Comparison of ENCODE assay signal across 25 cellular contexts in genomic region chr19:42370068-42370520, GRCh38. TPM values are rescaled to one million over a fixed set of nuclear protein-coding genes. Genes with fewer than 3 reads are reported as not detected.
DNase-seq lines count a peak whose midpoint lies in the region; ATAC-seq lines count a peak whose summit lies in the region.
"Had no signal": no experiment of that assay in that cellular context is flagged by ENCODE, and none has a peak within 500 bp of the region (broad histone marks: within the 10 kb centered on the region; RNA-seq: fewer than 3 reads in every experiment).

No MANE protein-coding gene starts in this region.

- no peak for DNase-seq in stimulated activated naive CD8-positive, alpha-beta T cell treated with anti-CD3 and anti-CD28 coated beads, Interleukin-15, amount 100 ng/mL, for 72 hours
- DNase-seq in stimulated activated naive CD8-positive, alpha-beta T cell treated with anti-CD3 and anti-CD28 coated beads, Interleukin-15, Interleukin-2, amounts not matched to agents 100 U/mL and 50 U/mL, for 24 hours, result no peak
- DNase-seq in NCI-H774 (lab: John Stamatoyannopoulos, UW), result peak; percentile 26
- DNase-seq in iPS DF 6.9 (ENCODE audit: low read depth, low spot score), result peak; percentile 89
- DNase-seq in SKM-1 treated with dmso at 0.1 percent for 144 hours (lab: John Stamatoyannopoulos, UW; ENCODE audit: unreplicated experiment), result no peak
- DNase-seq in NCI-H187 (lab: John Stamatoyannopoulos, UW), result no peak
- DNase-seq in activated CD4-positive, alpha-beta T cell treated with anti-CD3 and anti-CD28 coated beads for 36 hours, result no peak
- DNase-seq: activated B cell treated with CpG ODN at 0.5 μM for 24 hours; activated CD8-positive, alpha-beta memory T cell treated with anti-CD3 and anti-CD28 coated beads for 24 hours; activated naive CD8-positive, alpha-beta T cell treated with anti-CD3 and anti-CD28 coated beads, Interleukin-2, amount 10 ng/mL, durations not matched to agents 7 days and 5 days; Caco-2; hippocampal formation; KG1; left ventricle myocardium superior; NCI-H1092 treated with DMSO at 0.1 percent for 48 hours; nucleus accumbens; right cardiac atrium; T-helper 1 cell had no signal

- H3K36me3 ChIP-seq in iPS DF 6.9 (ENCODE audit: control insufficient read depth, insufficient read depth, low read length), result 0 out of 2 replicates have a peak, but pooled peaks cover 3% of the 10 kb centered on the region

- H3K4me3 Mint-ChIP-seq in stimulated activated naive CD8-positive, alpha-beta T cell treated with anti-CD3 and anti-CD28 coated beads, Interleukin-15, amount 100 ng/mL, for 72 hours, result no peak overlapping the region
- H3K4me3 Mint-ChIP-seq in activated CD4-positive, alpha-beta T cell treated with anti-CD3 and anti-CD28 coated beads for 36 hours, result no peak overlapping the region
- H3K4me3 Mint-ChIP-seq: activated naive CD8-positive, alpha-beta T cell treated with anti-CD3 and anti-CD28 coated beads, Interleukin-2, amount 10 ng/mL, durations not matched to agents 7 days and 5 days; brain had no signal

- H3K27ac ChIP-seq in iPS DF 6.9 (ENCODE audit: low read length), result no peak overlapping the region
- H3K27ac ChIP-seq: coronary artery, HL-60 had no signal

- H3K4me1 ChIP-seq in iPS DF 6.9 (ENCODE audit: control insufficient read depth, insufficient read depth, low read length), result peaks cover 16% of the 10 kb centered on the region
- H3K4me1 ChIP-seq: Caco-2 had no signal

- POLR2A ChIA-PET in activated CD4-positive, alpha-beta T cell treated with anti-CD3 and anti-CD28 coated beads for 36 hours (lab: Charles Lee), result no interaction called here

- no peaks in the 10 kb centered on the region for H3K9me3 Mint-ChIP-seq in stimulated activated naive CD8-positive, alpha-beta T cell treated with anti-CD3 and anti-CD28 coated beads, Interleukin-15, amount 100 ng/mL, for 72 hours
- no peaks in the 10 kb centered on the region for H3K9me3 Mint-ChIP-seq in activated CD4-positive, alpha-beta T cell treated with anti-CD3 and anti-CD28 coated beads for 36 hours (ENCODE audit: low read depth)
- H3K9me3 Mint-ChIP-seq: activated B cell treated with CpG ODN at 0.5 μM for 24 hours; activated naive CD8-positive, alpha-beta T cell treated with anti-CD3 and anti-CD28 coated beads, Interleukin-2, amount 10 ng/mL, durations not matched to agents 7 days and 5 days; brain had no signal

- intact Hi-C loops in activated CD4-positive, alpha-beta T cell treated with anti-CD3 and anti-CD28 coated beads for 36 hours (cut with DNase I, micrococcal nuclease), result no loop called here

- no peaks in the 10 kb centered on the region for H3K27me3 ChIP-seq in iPS DF 6.9 (ENCODE audit: control insufficient read depth, insufficient read depth, low read length)

- H3K27ac Mint-ChIP-seq in stimulated activated naive CD8-positive, alpha-beta T cell treated with anti-CD3 and anti-CD28 coated beads, Interleukin-15, amount 100 ng/mL, for 72 hours, result peak overlapping the region; percentile 26 to 90
- H3K27ac Mint-ChIP-seq in activated CD4-positive, alpha-beta T cell treated with anti-CD3 and anti-CD28 coated beads for 36 hours, result no peak overlapping the region
- H3K27ac Mint-ChIP-seq: activated B cell treated with CpG ODN at 0.5 μM for 24 hours; activated naive CD8-positive, alpha-beta T cell treated with anti-CD3 and anti-CD28 coated beads, Interleukin-2, amount 10 ng/mL, durations not matched to agents 7 days and 5 days had no signal

- ATAC-seq in stimulated activated naive CD8-positive, alpha-beta T cell treated with anti-CD3 and anti-CD28 coated beads, Interleukin-15, amount 100 ng/mL, for 72 hours, result no peak
- no peak for ATAC-seq in stimulated activated naive CD8-positive, alpha-beta T cell treated with anti-CD3 and anti-CD28 coated beads, Interleukin-15, Interleukin-2, amounts not matched to agents 100 U/mL and 50 U/mL, for 24 hours
- no peak for ATAC-seq in HG02981 (IDR thresholded peaks at IDR 0.05; ENCODE audit: unreplicated experiment)
- ATAC-seq in activated CD4-positive, alpha-beta T cell treated with anti-CD3 and anti-CD28 coated beads for 36 hours, result no peak
- ATAC-seq: left ventricle myocardium superior, right cardiac atrium had no signal

- H3K4me1 Mint-ChIP-seq in stimulated activated naive CD8-positive, alpha-beta T cell treated with anti-CD3 and anti-CD28 coated beads, Interleukin-15, amount 100 ng/mL, for 72 hours, result no peaks in the 10 kb centered on the region
- H3K4me1 Mint-ChIP-seq in activated CD4-positive, alpha-beta T cell treated with anti-CD3 and anti-CD28 coated beads for 36 hours, result no peaks in the 10 kb centered on the region
- H3K4me1 Mint-ChIP-seq: activated naive CD8-positive, alpha-beta T cell treated with anti-CD3 and anti-CD28 coated beads, Interleukin-2, amount 10 ng/mL, durations not matched to agents 7 days and 5 days had no signal

- H3K27me3 Mint-ChIP-seq in stimulated activated naive CD8-positive, alpha-beta T cell treated with anti-CD3 and anti-CD28 coated beads, Interleukin-15, amount 100 ng/mL, for 72 hours, result no peaks in the 10 kb centered on the region
- no peaks in the 10 kb centered on the region for H3K27me3 Mint-ChIP-seq in activated CD4-positive, alpha-beta T cell treated with anti-CD3 and anti-CD28 coated beads for 36 hours
- H3K27me3 Mint-ChIP-seq: activated B cell treated with CpG ODN at 0.5 μM for 24 hours; activated naive CD8-positive, alpha-beta T cell treated with anti-CD3 and anti-CD28 coated beads, Interleukin-2, amount 10 ng/mL, durations not matched to agents 7 days and 5 days; brain had no signal

- WGBS in iPS DF 6.9 (ENCODE audit: insufficient coverage, insufficient read length), result no CpG with 5 or more reads among the region's 9 CpGs

- H3K4me3 ChIP-seq in iPS DF 6.9 (ENCODE audit: low read length), result no peak overlapping the region
- H3K4me3 ChIP-seq: coronary artery had no signal

- no peaks in the 10 kb centered on the region for H3K36me3 Mint-ChIP-seq in activated CD4-positive, alpha-beta T cell treated with anti-CD3 and anti-CD28 coated beads for 36 hours (ENCODE audit: low read depth)

- no peaks in the 10 kb centered on the region for H3K9me3 ChIP-seq in iPS DF 6.9 (ENCODE audit: control insufficient read depth, insufficient read depth, low read length)
- H3K9me3 ChIP-seq: Caco-2 had no signal

- CTCF ChIA-PET in activated CD4-positive, alpha-beta T cell treated with anti-CD3 and anti-CD28 coated beads for 36 hours (lab: Charles Lee), result no interaction called here

RNA-seq across cellular contexts. Expression of gene CNFN, which starts 20.0 kb away (rescaled TPM):
- not detected for total RNA-seq in activated CD4-positive, alpha-beta T cell treated with anti-CD3 and anti-CD28 coated beads for 36 hours
- total RNA-seq: activated naive CD8-positive, alpha-beta T cell treated with anti-CD3 and anti-CD28 coated beads, Interleukin-2, amount 10 ng/mL, durations not matched to agents 7 days and 5 days; fibroblast of villous mesenchyme had no signal

RNA-seq across cellular contexts. Expression of gene MEGF8, which starts 44.7 kb away (rescaled TPM):
- total RNA-seq in activated CD4-positive, alpha-beta T cell treated with anti-CD3 and anti-CD28 coated beads for 36 hours, result 1 to 10 TPM; 5.2 to 5.3 TPM

RNA-seq across cellular contexts. Expression of gene TMEM145, which starts 57.0 kb away (rescaled TPM):
- under 1 TPM; 0.53 to 0.69 TPM for total RNA-seq in activated CD4-positive, alpha-beta T cell treated with anti-CD3 and anti-CD28 coated beads for 36 hours
- total RNA-seq: activated B cell treated with CpG ODN at 0.5 μM for 24 hours, endothelial cell of umbilical vein, fibroblast of villous mesenchyme, G401 had no signal

RNA-seq across cellular contexts. Expression of gene LIPE, which starts 57.1 kb away (rescaled TPM):
- 10 to 100 TPM; 27.8 to 32.8 TPM for total RNA-seq in activated CD4-positive, alpha-beta T cell treated with anti-CD3 and anti-CD28 coated beads for 36 hours

Comparison
In these comparisons a context has a peak if more than half of its experiments do, and no peak if none do; other contexts are left out.
1. DNase-seq: peak in NCI-H774 (single experiment) and iPS DF 6.9 (single experiment); none in stimulated activated naive CD8-positive, alpha-beta T cell treated with anti-CD3 and anti-CD28 coated beads, Interleukin-15, amount 100 ng/mL, for 72 hours (0 of 2), stimulated activated naive CD8-positive, alpha-beta T cell treated with anti-CD3 and anti-CD28 coated beads, Interleukin-15, Interleukin-2, amounts not matched to agents 100 U/mL and 50 U/mL, for 24 hours (single experiment), SKM-1 treated with dmso at 0.1 percent for 144 hours (single experiment), NCI-H187 (0 of 2) and activated CD4-positive, alpha-beta T cell treated with anti-CD3 and anti-CD28 coated beads for 36 hours (single experiment).